ENCODE assay signal across 19 cellular contexts in the genomic region with DNA sequence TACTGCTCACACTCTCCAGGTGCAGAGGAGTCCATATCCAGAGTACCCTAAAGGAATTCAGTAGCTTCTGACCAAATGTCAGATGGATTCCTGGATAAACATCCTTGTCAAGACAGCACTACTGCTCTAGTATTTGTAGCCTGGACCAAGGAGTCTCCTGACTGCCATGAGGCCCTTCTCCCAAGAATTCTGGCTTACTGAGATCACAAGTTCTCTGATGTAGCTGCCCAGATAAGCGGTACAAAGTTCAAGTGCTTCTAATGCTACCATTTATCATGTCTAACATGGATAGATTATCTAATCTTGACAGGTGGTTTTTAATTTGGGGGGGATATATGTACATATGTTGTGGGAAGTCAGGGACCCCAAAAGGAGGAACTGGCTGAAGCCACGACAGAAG.
DNase-seq lines count a peak whose midpoint lies in the region; ATAC-seq, FAIRE-seq and TF ChIP-seq lines count a peak whose summit lies in the region.
"Had no signal": no experiment of that assay in that cellular context is flagged by ENCODE, and none has a peak within 500 bp of the region (broad histone marks: within the 10 kb centered on the region; RNA-seq: fewer than 3 reads in every experiment).

No MANE protein-coding gene starts in this region.

- H3K27ac ChIP-seq in GM23338 (ENCODE audit: low read depth) (peak overlapping the region; percentile 91), H1 (ENCODE audit: low read depth, low read length) (no peak overlapping the region), small intestine (ENCODE audit: low read depth in 1 of 2, low read length in 1 of 2) (no peak overlapping the region), SJCRH30 (no peak overlapping the region), heart right ventricle (no peak overlapping the region)
- H3K27ac ChIP-seq: A549, BLaER1 had no signal

- H3K9me3 ChIP-seq in H1 (ENCODE audit: insufficient read depth in 2 of 2, low read depth in 1 of 2, low read length in 1 of 2) (no peaks in the 10 kb centered on the region), small intestine (ENCODE audit: control insufficient read depth, low read depth) (no peaks in the 10 kb centered on the region), SJCRH30 (replicated peaks) (no peaks in the 10 kb centered on the region), heart right ventricle (no peaks in the 10 kb centered on the region)
- H3K9me3 ChIP-seq: A549, BLaER1, HAP-1 had no signal

- H3K4me1 ChIP-seq in GM23338 (ENCODE audit: insufficient read depth) (peaks cover 29% of the 10 kb centered on the region), H1 (replicated peaks in 1 of 4; ENCODE audit: control insufficient read depth in 3 of 4, insufficient read depth in 4 of 4, low read length in 3 of 4) (peaks cover 0 to 8% (median 4%) of the 10 kb centered on the region in 4 experiments; a peak in 4 of 7 replicates), small intestine (ENCODE audit: control insufficient read depth in 2 of 2, insufficient read depth in 1 of 2, low read depth in 1 of 2, low read length in 1 of 2) (no peaks in the 10 kb centered on the region), SJCRH30 (no peaks in the 10 kb centered on the region), heart right ventricle (peaks cover 0 to 48% (median 16%) of the 10 kb centered on the region in 9 donors)
- H3K4me1 ChIP-seq: BLaER1 had no signal

- peak overlapping the region; percentile 71 for H3K4ac ChIP-seq in H1 (replicated peaks; ENCODE audit: insufficient read length, low read depth, low read length)

- peak overlapping the region; percentile 94 for H2BK12ac ChIP-seq in H1 (ENCODE audit: low read depth, low read length)

- peak overlapping the region; percentile 69 for H4K91ac ChIP-seq in H1 (replicated peaks; ENCODE audit: insufficient read length, low read length)

- CTCF ChIA-PET in WTC11 (lab: Charles Lee): interaction anchor here (0.6 to 1.7 kb wide), 2 partner anchors 58 to 1147 kb away, joined by 3 to 6 read pairs; no protein-coding TSS in a partner anchor
- CTCF ChIA-PET in H1 (lab: Charles Lee; ENCODE audit: partially characterized antibody): no interaction called here

- no peak for TF ChIP-seq RAD21 in H1 (IDR thresholded peaks at IDR 0.05 in 1 of 2, conservative IDR thresholded peaks at IDR 0.05 in 1 of 2; ENCODE audit: low read depth in 2 of 2, low read length in 2 of 2)

- H2BK20ac ChIP-seq in H1 (ENCODE audit: low read length): peak overlapping the region; percentile 92

- no peak overlapping the region; the same call in none of the 2 replicates for H2BK15ac ChIP-seq in H1 (ENCODE audit: low read length)

- H3K9me2 ChIP-seq in GM23338 (ENCODE audit: insufficient read depth): peaks cover 14% of the 10 kb centered on the region

- no peaks in the 10 kb centered on the region for H3K23me2 ChIP-seq in H1 (ENCODE audit: low read depth, low read length)

- FAIRE-seq in H1 (lab: Jason Lieb, UNC): no peak
- FAIRE-seq in small intestine (lab: Jason Lieb, UNC): no peak
- FAIRE-seq: A549, G401.6, GM12891, HepG2 had no signal

- ATAC-seq in GM23338: no peak
- peak; percentile 21; the same call in 1 of the 2 replicates for ATAC-seq in WTC11
- ATAC-seq in HG02588 (IDR thresholded peaks at IDR 0.05; ENCODE audit: unreplicated experiment): no peak
- ATAC-seq in heart right ventricle: no peak
- ATAC-seq: A549, HepG2 had no signal

- H3K27me3 ChIP-seq in GM23338 (ENCODE audit: insufficient read depth) (no peaks in the 10 kb centered on the region), H1 (replicated peaks in 1 of 4; ENCODE audit: control insufficient read depth in 3 of 4, extremely low read depth in 1 of 4, insufficient read depth in 3 of 4, low read length in 3 of 4) (peaks cover 0 to 4% (median 2%) of the 10 kb centered on the region in 4 experiments; a peak in 1 of 7 replicates), small intestine (ENCODE audit: control insufficient read depth in 2 of 2, insufficient read depth in 2 of 2, low read length in 2 of 2) (no peaks in the 10 kb centered on the region), SJCRH30 (no peaks in the 10 kb centered on the region), heart right ventricle (no peaks in the 10 kb centered on the region)
- H3K27me3 ChIP-seq: BLaER1 had no signal

- H3K4me2 ChIP-seq in GM23338: 0 out of 2 replicates have a peak overlapping the region, but pooled peaks have one; percentile 14
- no peak overlapping the region for H3K4me2 ChIP-seq in H1 (ENCODE audit: insufficient read depth in 1 of 2, low read depth in 2 of 2, low read length in 2 of 2)
- H3K4me2 ChIP-seq: A549, BLaER1 had no signal

- no peak for TF ChIP-seq EP300 in H1 (IDR thresholded peaks at IDR 0.05; ENCODE audit: borderline replicate concordance in 1 of 2, low read depth in 2 of 2, low read length in 2 of 2)

- no peak overlapping the region for H2AK5ac ChIP-seq in H1 (ENCODE audit: low read depth, low read length)

- H3K36me3 ChIP-seq in GM23338 (ENCODE audit: insufficient read depth) (no peaks in the 10 kb centered on the region), H1 (ENCODE audit: control insufficient read depth in 2 of 4, insufficient read depth in 4 of 4, low read length in 3 of 4) (no peaks in the 10 kb centered on the region), small intestine (ENCODE audit: control insufficient read depth in 2 of 2, insufficient read depth in 2 of 2, low read length in 2 of 2) (no peaks in the 10 kb centered on the region), SJCRH30 (no peaks in the 10 kb centered on the region), heart right ventricle (no peaks in the 10 kb centered on the region)
- H3K36me3 ChIP-seq: BLaER1, HAP-1 had no signal

- TF ChIP-seq POLR2A in H1 (IDR thresholded peaks at IDR 0.05; ENCODE audit: control extremely low read depth in 1 of 2, low read depth in 2 of 2, low read length in 2 of 2): no peak

- H4K5ac ChIP-seq in H1 (ENCODE audit: insufficient read length, low read depth, low read length): peak overlapping the region; percentile 30

- H3K9me3 Mint-ChIP-seq in GM23338 (no peaks in the 10 kb centered on the region; the same call in 2 of the 3 replicates), WTC11 (peaks cover 13% of the 10 kb centered on the region; the same call in 1 of the 2 replicates)

- H2AFZ ChIP-seq in GM23338: no peak overlapping the region
- no peak overlapping the region for H2AFZ ChIP-seq in H1 (ENCODE audit: low read length)

- H3K79me2 ChIP-seq in GM23338 (replicated peaks; ENCODE audit: insufficient read depth): no peaks in the 10 kb centered on the region
- no peaks in the 10 kb centered on the region for H3K79me2 ChIP-seq in H1 (ENCODE audit: control insufficient read depth in 1 of 2, insufficient read depth in 2 of 2, low read length in 2 of 2)

- peaks cover 15% of the 10 kb centered on the region for H3K36me3 Mint-ChIP-seq in GM23338 (ENCODE audit: low read depth)
- peaks cover 5% of the 10 kb centered on the region for H3K36me3 Mint-ChIP-seq in WTC11
- H3K36me3 Mint-ChIP-seq: CD4-positive, CD25-positive, alpha-beta regulatory T cell had no signal

- H3F3A ChIP-seq in GM23338 (replicated peaks; ENCODE audit: low read depth): no peaks in the 10 kb centered on the region

- H3K27ac Mint-ChIP-seq in GM23338 (no peak overlapping the region), WTC11 (peak overlapping the region; percentile 95)

- no peak overlapping the region for H3K56ac ChIP-seq in H1 (replicated peaks; ENCODE audit: insufficient read length, low read depth, low read length)

- no peak overlapping the region for H3K9ac ChIP-seq in H1 (replicated peaks in 1 of 4; ENCODE audit: extremely low read depth in 1 of 4, low read depth in 3 of 4, low read length in 3 of 4)
- H3K9ac ChIP-seq: BLaER1 had no signal

- DNase-seq in GM23338 (ENCODE audit: low spot score) (no peak), WTC11 (ENCODE audit: low spot score) (no peak), H1 (ENCODE audit: low read depth in 1 of 2, low spot score in 2 of 2) (no peak), small intestine (peak; percentile 62), SJCRH30 (no peak), heart right ventricle (no peak)
- DNase-seq: Calu3; CD4-positive, CD25-positive, alpha-beta regulatory T cell; DMS 273 treated with DMSO at 0.1 percent for 48 hours; DMS79 treated with DMSO at 0.1 percent for 48 hours; EL; GOT3 had no signal

- H3K27me3 Mint-ChIP-seq in GM23338 (ENCODE audit: insufficient read depth, low read depth, poor library complexity): peaks cover 7% of the 10 kb centered on the region
- H3K27me3 Mint-ChIP-seq in WTC11 (ENCODE audit: low read depth): no peaks in the 10 kb centered on the region; the same call in 1 of the 2 replicates
- H3K27me3 Mint-ChIP-seq: CD4-positive, CD25-positive, alpha-beta regulatory T cell had no signal

- whole genome bisulfite sequencing in H1 (ENCODE audit: extremely low coverage in 1 of 2, insufficient coverage in 1 of 2, insufficient read length in 1 of 2, insufficient replicate concordance in 2 of 2, low coverage in 1 of 2, low lambda C conversion rate in 2 of 2, missing lambda C conversion rate in 1 of 2), 2 experiments: 88% methylated on average over 2 of the region's 2 CpGs; no CpG with 5 or more reads in 1 of the 2 experiments
- 54 to 77% (median 72%) methylated on average over 2 of the region's 2 CpGs for WGBS in small intestine, 3 donors
- 92 to 98% methylated on average over 2 of the region's 2 CpGs for WGBS in heart right ventricle, 2 donors

- POLR2A ChIA-PET in WTC11 (lab: Charles Lee): interaction anchor here (1.6 kb wide), 1 partner anchor 221 kb away, joined by 4 read pairs; a partner anchor contains a TSS
- POLR2A ChIA-PET in H1 (lab: Charles Lee; ENCODE audit: partially characterized antibody): interaction anchor here (1.1 kb wide), 1 partner anchor 221 kb away, joined by 3 read pairs; a partner anchor contains a TSS

- H4K20me1 ChIP-seq in GM23338 (replicated peaks; ENCODE audit: insufficient read depth) (no peaks in the 10 kb centered on the region), H1 (replicated peaks in 1 of 2; ENCODE audit: control insufficient read depth in 1 of 2, insufficient read depth in 2 of 2, low read length in 2 of 2) (no peaks in the 10 kb centered on the region)
- H4K20me1 ChIP-seq: BLaER1 had no signal

- peak overlapping the region; percentile 78 for H3K18ac ChIP-seq in H1 (ENCODE audit: extremely low read depth, low read length)

- no peak overlapping the region for H3K4me3 Mint-ChIP-seq in GM23338
- no peak overlapping the region for H3K4me3 Mint-ChIP-seq in WTC11
- H3K4me3 Mint-ChIP-seq: CD4-positive, CD25-positive, alpha-beta regulatory T cell had no signal

- peak overlapping the region; percentile 82; the same call in 1 of the 2 replicates for H2BK5ac ChIP-seq in H1 (ENCODE audit: low read depth, low read length)

- peaks cover 43% of the 10 kb centered on the region for H3K4me1 Mint-ChIP-seq in GM23338
- H3K4me1 Mint-ChIP-seq in WTC11: peaks cover 54% of the 10 kb centered on the region

- intact Hi-C loops in heart right ventricle (cut with DNase I): no loop called here

- H3K4me3 ChIP-seq in GM23338: no peak overlapping the region
- no peak overlapping the region for H3K4me3 ChIP-seq in H1 (ENCODE audit: extremely low read depth in 1 of 4, insufficient read depth in 2 of 4, low read depth in 3 of 4, low read length in 4 of 4)
- no peak overlapping the region for H3K4me3 ChIP-seq in small intestine (ENCODE audit: low read depth in 1 of 2, low read length in 2 of 2)
- no peak overlapping the region for H3K4me3 ChIP-seq in SJCRH30
- H3K4me3 ChIP-seq in heart right ventricle: no peak overlapping the region
- H3K4me3 ChIP-seq: A549, BLaER1, HAP-1 had no signal

- peak overlapping the region; percentile 89 for H2BK120ac ChIP-seq in H1 (replicated peaks; ENCODE audit: low read depth, low read length)

- TF ChIP-seq CTCF in GM23338 (conservative IDR thresholded peaks at IDR 0.05; ENCODE audit: low read depth in 2 of 2) (no peak), WTC11 (IDR thresholded peaks at IDR 0.05) (no peak), H1 (IDR thresholded peaks at IDR 0.05; ENCODE audit: control extremely low read depth in 1 of 3, insufficient read depth in 1 of 3, low read depth in 1 of 3, low read length in 3 of 3) (no peak), heart right ventricle (IDR thresholded peaks at IDR 0.05) (no peak)

- H3K79me1 ChIP-seq in H1 (ENCODE audit: low read depth, low read length): no peaks in the 10 kb centered on the region

- H3K14ac ChIP-seq in H1 (ENCODE audit: insufficient read length): no peak overlapping the region

- no peak overlapping the region for H4K8ac ChIP-seq in H1 (ENCODE audit: extremely low read depth, insufficient read depth, low read length)

- H3K23ac ChIP-seq in H1 (ENCODE audit: insufficient read length): no peak overlapping the region
